16 cellular contexts compared by ENCODE assay signal in genomic region chr2:8570637-8571036, GRCh38.
"Had no signal": no experiment of that assay in that cellular context is flagged by ENCODE, and none has a peak within 500 bp of the region (broad histone marks: within the 10 kb centered on the region; RNA-seq: fewer than 3 reads in every experiment).

No MANE protein-coding gene starts in this region.

- DNase-seq: activated CD4-positive, alpha-beta T cell treated with anti-CD3 and anti-CD28 coated beads, Interleukin-2, amount 10 ng/mL, durations not matched to agents 7 days and 5 days; activated CD8-positive, alpha-beta memory T cell treated with anti-CD3 and anti-CD28 coated beads, Interleukin-2, amount 50 U/mL, for 4 hours; activated naive CD4-positive, alpha-beta T cell treated with anti-CD3 and anti-CD28 coated beads for 36 hours; activated naive CD8-positive, alpha-beta T cell treated with anti-CD3 and anti-CD28 coated beads, Interleukin-2, amount 50 U/mL, for 24 hours; activated T-cell treated with anti-CD3 and anti-CD28 coated beads, Interleukin-2, amount 50 U/mL, for 4 hours; cortex of kidney; effector CD8-positive, alpha-beta T cell; occipital lobe; upper lobe of left lung had no signal

- H3K4me3 ChIP-seq: gastroesophageal sphincter, upper lobe of left lung had no signal

- H3K9me3 Mint-ChIP-seq: activated CD4-positive, alpha-beta T cell treated with anti-CD3 and anti-CD28 coated beads, Interleukin-2, amount 10 ng/mL, durations not matched to agents 7 days and 5 days; activated naive CD4-positive, alpha-beta T cell treated with anti-CD3 and anti-CD28 coated beads for 36 hours; activated naive CD8-positive, alpha-beta T cell treated with anti-CD3 and anti-CD28 coated beads, Interleukin-2, amount 50 U/mL, for 24 hours; activated T-cell treated with anti-CD3 and anti-CD28 coated beads, Interleukin-2, amount 50 U/mL, for 4 hours; central memory CD8-positive, alpha-beta T cell; nephron; stimulated activated naive CD8-positive, alpha-beta T cell treated with anti-CD3 and anti-CD28 coated beads, Interleukin-15, Interleukin-2, amounts not matched to agents 100 ng/mL and 50 ng/mL, for 24 hours; T-cell had no signal

- H3K27me3 ChIP-seq: gastroesophageal sphincter, upper lobe of left lung had no signal

- H3K36me3 ChIP-seq: gastroesophageal sphincter, upper lobe of left lung had no signal

- H3K27ac Mint-ChIP-seq: activated CD4-positive, alpha-beta T cell treated with anti-CD3 and anti-CD28 coated beads, Interleukin-2, amount 10 ng/mL, durations not matched to agents 7 days and 5 days; activated naive CD4-positive, alpha-beta T cell treated with anti-CD3 and anti-CD28 coated beads for 36 hours; activated naive CD8-positive, alpha-beta T cell treated with anti-CD3 and anti-CD28 coated beads, Interleukin-2, amount 50 U/mL, for 24 hours; stimulated activated naive CD8-positive, alpha-beta T cell treated with anti-CD3 and anti-CD28 coated beads, Interleukin-15, Interleukin-2, amounts not matched to agents 100 ng/mL and 50 ng/mL, for 24 hours; T-cell had no signal

- H3K27ac ChIP-seq: gastroesophageal sphincter, upper lobe of left lung had no signal

- ATAC-seq: activated naive CD8-positive, alpha-beta T cell treated with anti-CD3 and anti-CD28 coated beads, Interleukin-2, amount 50 U/mL, for 24 hours; activated T-cell treated with anti-CD3 and anti-CD28 coated beads, Interleukin-2, amount 50 U/mL, for 4 hours; esophagus mucosa; gastroesophageal sphincter had no signal

- H3K9me3 ChIP-seq: gastroesophageal sphincter, upper lobe of left lung had no signal

- H3K27me3 Mint-ChIP-seq: central memory CD8-positive, alpha-beta T cell had no signal

- H3K36me3 Mint-ChIP-seq: brain, T-cell had no signal

- H3K4me3 Mint-ChIP-seq: activated CD4-positive, alpha-beta T cell treated with anti-CD3 and anti-CD28 coated beads, Interleukin-2, amount 10 ng/mL, durations not matched to agents 7 days and 5 days; activated naive CD4-positive, alpha-beta T cell treated with anti-CD3 and anti-CD28 coated beads for 36 hours; activated naive CD8-positive, alpha-beta T cell treated with anti-CD3 and anti-CD28 coated beads, Interleukin-2, amount 50 U/mL, for 24 hours; activated T-cell treated with anti-CD3 and anti-CD28 coated beads, Interleukin-2, amount 50 U/mL, for 4 hours; brain; central memory CD8-positive, alpha-beta T cell; nephron; stimulated activated naive CD8-positive, alpha-beta T cell treated with anti-CD3 and anti-CD28 coated beads, Interleukin-15, Interleukin-2, amounts not matched to agents 100 ng/mL and 50 ng/mL, for 24 hours; T-cell had no signal
